In genomic region chr9:90064248-90064647, GRCh38 we compare ENCODE assay signal across 2 cellular contexts.
TF ChIP-seq lines count a peak whose summit lies in the region.

No MANE protein-coding gene starts in this region.

TF ChIP-seq in liver, 16 proteins besides CTCF, POLR2A, EP300 and RAD21 (continued from another document):
- TF ChIP-seq ZBTB33 (IDR thresholded peaks at IDR 0.05) (no peak), EGR1 (IDR thresholded peaks at IDR 0.05; ENCODE audit: low read depth in 2 of 2) (no peak), ATF3 (IDR thresholded peaks at IDR 0.05) (no peak), NR2F2 (IDR thresholded peaks at IDR 0.05) (peak; percentile 75), HNF4A (conservative IDR thresholded peaks at IDR 0.05) (peak; percentile 86 to 93), FOXA1 (IDR thresholded peaks at IDR 0.05) (peak; percentile 15), GABPA (IDR thresholded peaks at IDR 0.05 in 1 of 2, conservative IDR thresholded peaks at IDR 0.05 in 1 of 2) (no peak), REST (IDR thresholded peaks at IDR 0.05) (peak; percentile 30), SP1 (IDR thresholded peaks at IDR 0.05) (peak; percentile 40), JUND (IDR thresholded peaks at IDR 0.05) (peak; percentile 79 to 95), RXRA (IDR thresholded peaks at IDR 0.05) (peak; percentile 93 to 97)

TF ChIP-seq in HepG2, 621 proteins besides CTCF, POLR2A, EP300 and RAD21 (continued from another document):
- TF ChIP-seq ATM (IDR thresholded peaks at IDR 0.05; ENCODE audit: borderline replicate concordance) (no peak), ZSCAN30 (CRISPR knock-in tag; IDR thresholded peaks at IDR 0.05) (no peak), THYN1 (CRISPR knock-in tag; IDR thresholded peaks at IDR 0.05; ENCODE audit: borderline replicate concordance, low read depth) (no peak), HOXD1 (CRISPR knock-in tag; IDR thresholded peaks at IDR 0.05) (no peak), ZNF709 (CRISPR knock-in tag; IDR thresholded peaks at IDR 0.05) (no peak), ZNF784 (CRISPR knock-in tag; IDR thresholded peaks at IDR 0.05; ENCODE audit: borderline replicate concordance) (no peak), JUND (CRISPR knock-in tag; IDR thresholded peaks at IDR 0.05) (no peak), CCDC6 (CRISPR knock-in tag; IDR thresholded peaks at IDR 0.05) (no peak), ZNF407 (CRISPR knock-in tag; IDR thresholded peaks at IDR 0.05; ENCODE audit: not compliant biosample characterization) (no peak), TIGD3 (CRISPR knock-in tag; IDR thresholded peaks at IDR 0.05; ENCODE audit: borderline replicate concordance) (no peak), ZBTB10 (CRISPR knock-in tag; IDR thresholded peaks at IDR 0.05; ENCODE audit: borderline replicate concordance) (no peak), BATF2 (CRISPR knock-in tag; IDR thresholded peaks at IDR 0.05) (no peak)
